ENCODE assay signal across 8 cellular contexts in the genomic region with DNA sequence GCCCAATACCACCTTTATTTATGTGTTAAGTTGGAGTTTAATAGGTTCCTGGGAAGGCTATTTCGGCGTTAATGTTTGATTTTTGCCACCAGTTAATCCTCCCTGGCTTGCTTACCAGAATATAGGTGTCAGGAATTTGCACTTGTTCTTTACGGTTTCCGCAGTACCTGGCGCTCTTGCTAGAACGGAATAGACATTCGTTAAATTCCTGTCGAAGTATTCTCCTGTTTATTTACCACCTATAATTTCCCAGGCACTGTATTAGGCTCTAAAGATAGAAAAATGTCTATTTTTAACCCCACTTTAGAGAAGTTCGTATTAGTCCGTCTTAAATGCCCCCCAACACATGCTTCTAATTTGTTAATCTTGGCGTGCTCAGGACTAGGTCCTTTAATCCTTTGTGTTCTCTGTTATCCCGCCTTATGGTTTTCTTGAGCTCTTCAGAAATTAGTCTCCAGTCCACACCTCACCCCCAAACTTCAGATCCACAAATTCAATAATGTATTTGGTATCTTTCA. TPM values are rescaled to one million over a fixed set of nuclear protein-coding genes. Genes with fewer than 3 reads are reported as not detected.
DNase-seq lines count a peak whose midpoint lies in the region; ATAC-seq and TF ChIP-seq lines count a peak whose summit lies in the region.

No MANE protein-coding gene starts in this region.

- peak overlapping the region; percentile 83 for H3K4me3 Mint-ChIP-seq in WTC11

- H3K9me3 Mint-ChIP-seq in WTC11 = no peaks in the 10 kb centered on the region

- no peak for DNase-seq in heart left ventricle
- DNase-seq in Right ventricle myocardium superior = no peak
- no peak for DNase-seq in WTC11 (ENCODE audit: low spot score)
- DNase-seq in kidney epithelial cell (ENCODE audit: low read depth) = no peak
- no peak for DNase-seq in upper lobe of right lung
- DNase-seq in NCI-H774 (lab: John Stamatoyannopoulos, UW) = no peak

- ATAC-seq in heart left ventricle = no peak
- ATAC-seq in Right ventricle myocardium superior (ENCODE audit: poor library complexity) = no peak
- ATAC-seq in WTC11 = no peak; the same call in 1 of the 2 replicates
- no peak for ATAC-seq in upper lobe of right lung
- ATAC-seq in HG02870 (IDR thresholded peaks at IDR 0.05; ENCODE audit: unreplicated experiment) = no peak
- ATAC-seq in GM19328 (IDR thresholded peaks at IDR 0.05; ENCODE audit: unreplicated experiment) = no peak

- H3K4me1 Mint-ChIP-seq in WTC11 = peaks cover 48% of the 10 kb centered on the region

- H3K4me3 ChIP-seq in heart left ventricle (peak overlapping the region; percentile 18 to 87 (median 64)), kidney epithelial cell (ENCODE audit: low read depth, low read length) (peak overlapping the region; percentile 74), upper lobe of right lung (peak overlapping the region; percentile 56)

- TF ChIP-seq CTCF in heart left ventricle (IDR thresholded peaks at IDR 0.05) (no peak), WTC11 (IDR thresholded peaks at IDR 0.05) (no peak), kidney epithelial cell (IDR thresholded peaks at IDR 0.05; ENCODE audit: insufficient read depth, low read length, poor library complexity, severe bottlenecking) (no peak), upper lobe of right lung (IDR thresholded peaks at IDR 0.05) (no peak)

- intact Hi-C loops in heart left ventricle (cut with DNase I) (no loop called here), Right ventricle myocardium superior (cut with DNase I) (no loop called here), upper lobe of right lung (cut with DNase I) (no loop called here)

- POLR2A ChIA-PET in WTC11 (lab: Charles Lee) = interaction anchor here (0.6 kb wide), 1 partner anchor 1036 kb away, joined by 4 read pairs; the partner anchor contains the start of gene RFTN2

- no peaks in the 10 kb centered on the region; the same call in 1 of the 2 replicates for H3K36me3 Mint-ChIP-seq in WTC11

- H3K36me3 ChIP-seq in heart left ventricle (no peaks in the 10 kb centered on the region), kidney epithelial cell (ENCODE audit: control insufficient read depth, insufficient read depth, low read length) (no peaks in the 10 kb centered on the region), upper lobe of right lung (no peaks in the 10 kb centered on the region)

- WGBS in heart left ventricle, 4 donors = 11 to 12% (median 11%) methylated on average over 12 of the region's 12 CpGs

- H3K4me1 ChIP-seq in heart left ventricle (peaks cover 0 to 11% (median 2%) of the 10 kb centered on the region in 12 donors), upper lobe of right lung (peaks cover 5% of the 10 kb centered on the region)

- H3K9me3 ChIP-seq in heart left ventricle (no peaks in the 10 kb centered on the region), upper lobe of right lung (no peaks in the 10 kb centered on the region)

- TF ChIP-seq POLR2A in heart left ventricle (IDR thresholded peaks at IDR 0.05) = no peak

- peak overlapping the region; percentile 94 for H3K27ac Mint-ChIP-seq in WTC11

- no peaks in the 10 kb centered on the region; the same call in 1 of the 2 replicates for H3K27me3 Mint-ChIP-seq in WTC11 (ENCODE audit: low read depth)

- CTCF ChIA-PET in WTC11 (lab: Charles Lee) = interaction anchor here (1.2 to 1.5 kb wide), 3 partner anchors 15 to 111 kb away, joined by 3 to 4 read pairs (median 4); no protein-coding TSS in a partner anchor

- H3K27me3 ChIP-seq in heart left ventricle = no peaks in the 10 kb centered on the region
- H3K27me3 ChIP-seq in kidney epithelial cell (ENCODE audit: control insufficient read depth, insufficient read depth, low read length) = no peaks in the 10 kb centered on the region
- no peaks in the 10 kb centered on the region for H3K27me3 ChIP-seq in upper lobe of right lung

- H3K27ac ChIP-seq in heart left ventricle = peak overlapping the region in 4 of 12 donors; percentile 44 to 67 (median 50)
- no peak overlapping the region for H3K27ac ChIP-seq in upper lobe of right lung

TF ChIP-seq in WTC11, 78 proteins besides CTCF, POLR2A, EP300 and RAD21:
- no peak for TF ChIP-seq GTF2I (CRISPR knock-in tag; conservative IDR thresholded peaks at IDR 0.05)
- 0 out of 2 replicates have a peak, but pooled peaks have one; percentile 28 for TF ChIP-seq SMAD3 (CRISPR knock-in tag; IDR thresholded peaks at IDR 0.05; ENCODE audit: borderline replicate concordance)
- TF ChIP-seq, protein P1, sequence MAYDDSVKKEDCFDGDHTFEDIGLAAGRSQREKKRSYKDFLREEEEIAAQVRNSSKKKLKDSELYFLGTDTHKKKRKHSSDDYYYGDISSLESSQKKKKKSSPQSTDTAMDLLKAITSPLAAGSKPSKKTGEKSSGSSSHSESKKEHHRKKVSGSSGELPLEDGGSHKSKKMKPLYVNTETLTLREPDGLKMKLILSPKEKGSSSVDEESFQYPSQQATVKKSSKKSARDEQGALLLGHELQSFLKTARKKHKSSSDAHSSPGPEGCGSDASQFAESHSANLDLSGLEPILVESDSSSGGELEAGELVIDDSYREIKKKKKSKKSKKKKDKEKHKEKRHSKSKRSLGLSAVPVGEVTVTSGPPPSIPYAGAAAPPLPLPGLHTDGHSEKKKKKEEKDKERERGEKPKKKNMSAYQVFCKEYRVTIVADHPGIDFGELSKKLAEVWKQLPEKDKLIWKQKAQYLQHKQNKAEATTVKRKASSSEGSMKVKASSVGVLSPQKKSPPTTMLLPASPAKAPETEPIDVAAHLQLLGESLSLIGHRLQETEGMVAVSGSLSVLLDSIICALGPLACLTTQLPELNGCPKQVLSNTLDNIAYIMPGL (CRISPR knock-in tag; IDR thresholded peaks at IDR 0.05) = no peak
- no peak for TF ChIP-seq TP53 (CRISPR knock-in tag; IDR thresholded peaks at IDR 0.05)

RNA-seq across cellular contexts. Expression of gene CCDC150, which starts 0.6 kb away (rescaled TPM):
- total RNA-seq in heart left ventricle (1 to 10 TPM in 6 of 9 donors, under 1 TPM in 2, not detected in 1; 0.24 to 4.5 (median 1.3) TPM), Right ventricle myocardium superior (0.97 TPM), WTC11 (2021) (37.1 to 43.0 TPM (median 38.2 TPM) in 3 replicates), kidney epithelial cell (3.5 and 4.4 TPM in 2 replicates), upper lobe of right lung (0.87 TPM)
- under 1 TPM; 0.27 to 0.42 TPM for polyA plus RNA-seq in heart left ventricle

RNA-seq across cellular contexts. Expression of gene HECW2, which starts 46.7 kb away (rescaled TPM):
- total RNA-seq in heart left ventricle = 10 to 100 TPM; 22.3 to 58.4 (median 36.6) TPM
- polyA plus RNA-seq in heart left ventricle = 1 to 10 TPM; 2.9 to 6.3 TPM
- 29.2 TPM for total RNA-seq in Right ventricle myocardium superior
- total RNA-seq in WTC11 (2021) = 3.0 to 4.1 TPM (median 3.3 TPM) in 3 replicates
- 4.1 and 6.0 TPM in 2 replicates for total RNA-seq in kidney epithelial cell
- 55.5 TPM for total RNA-seq in upper lobe of right lung
